Comparison of ENCODE assay signal across 25 cellular contexts in genomic region chr20:796916-797315, GRCh38. TPM values are rescaled to one million over a fixed set of nuclear protein-coding genes. Genes with fewer than 3 reads are reported as not detected.
"Had no signal": no experiment of that assay in that cellular context is flagged by ENCODE, and none has a peak within 500 bp of the region (broad histone marks: within the 10 kb centered on the region; RNA-seq: fewer than 3 reads in every experiment).

No MANE protein-coding gene starts in this region.

- H3K4me2 ChIP-seq: KMS-11 had no signal

- H3K9me3 ChIP-seq: SJCRH30 had no signal

- H3K4me1 ChIP-seq: SJCRH30 had no signal

- H3K27me3 ChIP-seq: SJCRH30 had no signal

- H3K9ac ChIP-seq: KMS-11 had no signal

- ATAC-seq: K562, Panc1, Right ventricle myocardium inferior, SK-N-SH treated with all-trans-retinoic acid at 6 μM for 48 hours had no signal

- H3K27ac ChIP-seq: HL-60, KMS-11, SJCRH30 had no signal

- H3K36me3 ChIP-seq: SJCRH30 had no signal

- DNase-seq: Kasumi-1, NCI-H1092, NCI-H1105 treated with DMSO at 0.1 percent for 48 hours, NCI-H1417 treated with DMSO at 0.1 percent for 48 hours, NCI-H146, NCI-H1694 treated with DMSO at 0.1 percent for 48 hours, NCI-H1930, NCI-H2081, NCI-H2107, NCI-H2171, NCI-H226, NCI-H446, NCI-H510A, NCI-H524 treated with DMSO at 0.1 percent for 48 hours, NCI-H69, NCI-H774, SHP77 treated with DMSO at 0.1 percent for 48 hours, SJCRH30 had no signal

- H3K4me3 ChIP-seq: K562, SJCRH30 had no signal

RNA-seq across cellular contexts. Expression of gene SLC52A3, which starts 28.6 kb away (rescaled TPM):
- total RNA-seq: RPMI7951, SJCRH30 had no signal
